In the genomic region with DNA sequence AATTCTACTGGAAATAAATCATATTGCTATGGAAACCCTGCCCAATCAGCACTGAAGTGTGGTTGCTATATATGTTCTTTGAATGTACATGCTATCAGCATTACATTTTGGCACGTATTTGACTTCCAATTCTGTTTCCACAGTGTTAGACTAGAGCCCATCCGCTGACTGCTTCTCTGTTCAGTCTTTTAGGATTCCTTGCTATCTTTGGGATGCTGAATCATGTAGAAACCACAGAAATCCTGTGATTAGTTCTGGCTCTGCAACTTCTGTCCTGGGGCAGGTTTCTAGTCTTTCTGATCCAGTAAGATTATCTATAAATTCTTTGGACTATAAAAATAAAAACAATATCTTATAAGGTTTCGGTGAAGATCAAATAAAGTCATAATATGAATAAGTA, we compare ENCODE assay signal across 16 cellular contexts.
DNase-seq lines count a peak whose midpoint lies in the region; ATAC-seq and TF ChIP-seq lines count a peak whose summit lies in the region.
"Had no signal": no experiment of that assay in that cellular context is flagged by ENCODE, and none has a peak within 500 bp of the region (broad histone marks: within the 10 kb centered on the region; RNA-seq: fewer than 3 reads in every experiment).

No MANE protein-coding gene starts in this region.

- peak overlapping the region; percentile 29; the same call in 1 of the 2 replicates for H3K4me2 ChIP-seq in SK-N-SH

- peak overlapping the region; percentile 40 to 80; a peak in 3 of 4 replicates for H3K27ac ChIP-seq in SK-N-SH (ENCODE audit: low read depth in 2 of 2, low read length in 1 of 2)
- H3K27ac ChIP-seq: VCaP had no signal

- H3K4me3 Mint-ChIP-seq in osteocyte (ENCODE audit: unreplicated experiment) = no peak overlapping the region
- no peak overlapping the region for H3K4me3 Mint-ChIP-seq in type B pancreatic cell
- H3K4me3 Mint-ChIP-seq: natural killer cell had no signal

- H2AFZ ChIP-seq in SK-N-SH (ENCODE audit: low read depth) = no peak overlapping the region

- no peak; a peak in 1 of 4 replicates for TF ChIP-seq EP300 in SK-N-SH (IDR thresholded peaks at IDR 0.05; ENCODE audit: borderline replicate concordance in 1 of 2, low read depth in 1 of 2, low read length in 1 of 2)

- H3K4me1 Mint-ChIP-seq in osteocyte (ENCODE audit: unreplicated experiment) (peaks cover 55% of the 10 kb centered on the region), type B pancreatic cell (ENCODE audit: unreplicated experiment) (peaks cover 5% of the 10 kb centered on the region)
- H3K4me1 Mint-ChIP-seq: natural killer cell had no signal

- H3K36me3 ChIP-seq in SK-N-SH (replicated peaks in 1 of 2; ENCODE audit: control insufficient read depth in 1 of 2, insufficient read depth in 2 of 2, low read length in 1 of 2) = no peaks in the 10 kb centered on the region
- H3K36me3 ChIP-seq: BE2C had no signal

- no peak overlapping the region for H3K4me3 ChIP-seq in SK-N-SH (ENCODE audit: low read depth in 2 of 2, low read length in 1 of 2)

- H3K36me3 Mint-ChIP-seq in osteocyte (ENCODE audit: unreplicated experiment) = peaks cover 4% of the 10 kb centered on the region
- H3K36me3 Mint-ChIP-seq in type B pancreatic cell = no peaks in the 10 kb centered on the region
- H3K36me3 Mint-ChIP-seq: natural killer cell had no signal

- no peaks in the 10 kb centered on the region for H3K79me2 ChIP-seq in SK-N-SH (ENCODE audit: insufficient read depth)

- H3K9ac ChIP-seq in SK-N-SH = peak overlapping the region; percentile 36

- H3K9me3 Mint-ChIP-seq in osteocyte (ENCODE audit: unreplicated experiment) = peaks cover 5% of the 10 kb centered on the region
- H3K9me3 Mint-ChIP-seq in type B pancreatic cell = peaks cover 14% of the 10 kb centered on the region
- H3K9me3 Mint-ChIP-seq: natural killer cell had no signal

- WGBS in SK-N-SH (ENCODE audit: low lambda C conversion rate) = 44% methylated on average over 3 of the region's 3 CpGs

- H3K27me3 ChIP-seq in SK-N-SH (ENCODE audit: insufficient read depth) = no peaks in the 10 kb centered on the region
- H3K27me3 ChIP-seq: BE2C had no signal

- 0 out of 2 replicates have a peak, but pooled peaks cover 5% of the 10 kb centered on the region for H3K9me3 ChIP-seq in SK-N-SH

- peak; percentile 48 for DNase-seq in H4 (ENCODE audit: low spot score)
- no peak for DNase-seq in SK-N-SH
- DNase-seq in fibroblast of gingiva (ENCODE audit: low read depth) = peak; percentile 22
- no peak for DNase-seq in osteocyte (ENCODE audit: extremely low spot score, unreplicated experiment)
- DNase-seq in hepatic stellate cell (ENCODE audit: low spot score) = no peak
- no peak for DNase-seq in type B pancreatic cell (ENCODE audit: extremely low spot score, unreplicated experiment)
- DNase-seq in NK-92 treated with Interleukin-12 subunit alpha and Interleukin-12 subunit beta, amount 100 ng/mL, for 24 hours (lab: John Stamatoyannopoulos, UW) = no peak
- DNase-seq: activated effector memory CD4-positive, alpha-beta T cell treated with Interleukin-2 at 50 U/mL for 16 hours; aorta; BE2C; Kasumi-1; natural killer cell; NCI-H187; NCI-H510A had no signal

- H4K20me1 ChIP-seq in SK-N-SH (ENCODE audit: insufficient read depth) = no peaks in the 10 kb centered on the region

- ATAC-seq in GM19395 (IDR thresholded peaks at IDR 0.05; ENCODE audit: unreplicated experiment) = no peak
- ATAC-seq: natural killer cell had no signal

- CTCF ChIA-PET in SK-N-SH (lab: Yijun Ruan, JAX) = interaction anchor here (0.6 to 1.1 kb wide), 3 partner anchors 23 to 301 kb away, joined by 3 read pairs; no protein-coding TSS in a partner anchor

- H3K9me2 ChIP-seq in SK-N-SH = no peaks in the 10 kb centered on the region

- no peak for TF ChIP-seq RAD21 in SK-N-SH (IDR thresholded peaks at IDR 0.05; ENCODE audit: low read length)

- peaks cover 41% of the 10 kb centered on the region for H3F3A ChIP-seq in SK-N-SH (replicated peaks; ENCODE audit: insufficient read depth)

- H3K4me1 ChIP-seq in SK-N-SH (ENCODE audit: control insufficient read depth in 1 of 2, insufficient read depth in 2 of 2, low read depth in 1 of 2, low read length in 1 of 2) = peaks cover 2 to 18% of the 10 kb centered on the region in 2 experiments; a peak in 3 of 4 replicates
- H3K4me1 ChIP-seq: BE2C had no signal

- TF ChIP-seq CTCF in SK-N-SH (IDR thresholded peaks at IDR 0.05) (no peak), osteocyte (IDR thresholded peaks at IDR 0.05) (no peak), type B pancreatic cell (conservative IDR thresholded peaks at IDR 0.05) (no peak)

- no peaks in the 10 kb centered on the region for H3K27me3 Mint-ChIP-seq in osteocyte (ENCODE audit: unreplicated experiment)
- H3K27me3 Mint-ChIP-seq in type B pancreatic cell = no peaks in the 10 kb centered on the region

- H3K27ac Mint-ChIP-seq in osteocyte (ENCODE audit: unreplicated experiment) = peak overlapping the region; percentile 21
- no peak overlapping the region for H3K27ac Mint-ChIP-seq in type B pancreatic cell
- H3K27ac Mint-ChIP-seq: natural killer cell had no signal

- POLR2A ChIA-PET in SK-N-SH (lab: Yijun Ruan, JAX) = no interaction called here

TF ChIP-seq in SK-N-SH, 30 proteins besides CTCF, POLR2A, EP300 and RAD21:
- TF ChIP-seq CHD2 (IDR thresholded peaks at IDR 0.05; ENCODE audit: low read length, partially characterized antibody) (no peak), MEF2A (IDR thresholded peaks at IDR 0.05; ENCODE audit: borderline replicate concordance, low read depth) (peak; percentile 82), NFIC (IDR thresholded peaks at IDR 0.05; ENCODE audit: borderline replicate concordance) (peak; percentile 55)
- TF ChIP-seq, protein P1, sequence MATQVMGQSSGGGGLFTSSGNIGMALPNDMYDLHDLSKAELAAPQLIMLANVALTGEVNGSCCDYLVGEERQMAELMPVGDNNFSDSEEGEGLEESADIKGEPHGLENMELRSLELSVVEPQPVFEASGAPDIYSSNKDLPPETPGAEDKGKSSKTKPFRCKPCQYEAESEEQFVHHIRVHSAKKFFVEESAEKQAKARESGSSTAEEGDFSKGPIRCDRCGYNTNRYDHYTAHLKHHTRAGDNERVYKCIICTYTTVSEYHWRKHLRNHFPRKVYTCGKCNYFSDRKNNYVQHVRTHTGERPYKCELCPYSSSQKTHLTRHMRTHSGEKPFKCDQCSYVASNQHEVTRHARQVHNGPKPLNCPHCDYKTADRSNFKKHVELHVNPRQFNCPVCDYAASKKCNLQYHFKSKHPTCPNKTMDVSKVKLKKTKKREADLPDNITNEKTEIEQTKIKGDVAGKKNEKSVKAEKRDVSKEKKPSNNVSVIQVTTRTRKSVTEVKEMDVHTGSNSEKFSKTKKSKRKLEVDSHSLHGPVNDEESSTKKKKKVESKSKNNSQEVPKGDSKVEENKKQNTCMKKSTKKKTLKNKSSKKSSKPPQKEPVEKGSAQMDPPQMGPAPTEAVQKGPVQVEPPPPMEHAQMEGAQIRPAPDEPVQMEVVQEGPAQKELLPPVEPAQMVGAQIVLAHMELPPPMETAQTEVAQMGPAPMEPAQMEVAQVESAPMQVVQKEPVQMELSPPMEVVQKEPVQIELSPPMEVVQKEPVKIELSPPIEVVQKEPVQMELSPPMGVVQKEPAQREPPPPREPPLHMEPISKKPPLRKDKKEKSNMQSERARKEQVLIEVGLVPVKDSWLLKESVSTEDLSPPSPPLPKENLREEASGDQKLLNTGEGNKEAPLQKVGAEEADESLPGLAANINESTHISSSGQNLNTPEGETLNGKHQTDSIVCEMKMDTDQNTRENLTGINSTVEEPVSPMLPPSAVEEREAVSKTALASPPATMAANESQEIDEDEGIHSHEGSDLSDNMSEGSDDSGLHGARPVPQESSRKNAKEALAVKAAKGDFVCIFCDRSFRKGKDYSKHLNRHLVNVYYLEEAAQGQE (IDR thresholded peaks at IDR 0.05; ENCODE audit: low read depth, low read length) = no peak

Comparison
In these comparisons a context has a peak if more than half of its experiments do, and no peak if none do; other contexts are left out.
1. DNase-seq: peak in H4 (single experiment) and fibroblast of gingiva (single experiment); none in SK-N-SH (single experiment), osteocyte (single experiment), hepatic stellate cell (single experiment), type B pancreatic cell (single experiment) and NK-92 treated with Interleukin-12 subunit alpha and Interleukin-12 subunit beta, amount 100 ng/mL, for 24 hours (single experiment).